In the genomic region with DNA sequence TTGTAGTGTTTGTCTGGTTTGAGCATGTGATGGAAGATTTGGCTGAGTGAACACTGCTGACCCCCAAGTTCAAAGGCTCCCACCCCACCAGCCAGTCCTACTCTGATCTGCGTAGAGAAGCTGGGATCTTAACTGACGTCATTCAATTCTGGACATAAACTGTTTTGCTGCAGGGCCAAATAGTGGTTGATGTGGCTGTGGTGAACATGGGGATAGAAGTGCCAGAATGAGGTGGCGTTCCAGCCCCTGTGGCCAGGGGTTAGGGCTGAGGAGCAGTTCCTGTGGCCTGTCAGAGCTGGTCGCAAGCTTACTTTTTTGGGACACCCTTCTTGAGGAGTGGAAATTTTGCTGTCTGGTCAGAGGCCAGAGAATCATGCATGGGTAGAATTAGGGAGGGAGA, we compare ENCODE assay signal across 1 cellular context.
TF ChIP-seq lines count a peak whose summit lies in the region.

No MANE protein-coding gene starts in this region.

TF ChIP-seq in H1, 55 proteins besides CTCF, POLR2A, EP300 and RAD21:
- TF ChIP-seq GABPA (IDR thresholded peaks at IDR 0.05; ENCODE audit: borderline replicate concordance, insufficient read depth, low read length): no peak
- TF ChIP-seq TBP (IDR thresholded peaks at IDR 0.05; ENCODE audit: low read depth, low read length): no peak
- no peak for TF ChIP-seq NRF1 (IDR thresholded peaks at IDR 0.05; ENCODE audit: low read depth, low read length)
- TF ChIP-seq SIRT6 (IDR thresholded peaks at IDR 0.05; ENCODE audit: low read length): no peak
- TF ChIP-seq KDM5A (IDR thresholded peaks at IDR 0.05; ENCODE audit: low read length): no peak
- no peak for TF ChIP-seq PHF8 (conservative IDR thresholded peaks at IDR 0.05; ENCODE audit: low read depth, low read length)
- TF ChIP-seq SIN3A (conservative IDR thresholded peaks at IDR 0.05 in 1 of 2, IDR thresholded peaks at IDR 0.05 in 1 of 2; ENCODE audit: low read depth in 1 of 2, low read length in 2 of 2): no peak
- no peak for TF ChIP-seq RXRA (IDR thresholded peaks at IDR 0.05; ENCODE audit: insufficient read depth, low read depth, low read length)
- TF ChIP-seq KDM4A (IDR thresholded peaks at IDR 0.05; ENCODE audit: low read depth, low read length, severe bottlenecking): no peak
- TF ChIP-seq SIX5 (IDR thresholded peaks at IDR 0.05; ENCODE audit: low read depth, low read length): no peak
- TF ChIP-seq, protein P1, sequence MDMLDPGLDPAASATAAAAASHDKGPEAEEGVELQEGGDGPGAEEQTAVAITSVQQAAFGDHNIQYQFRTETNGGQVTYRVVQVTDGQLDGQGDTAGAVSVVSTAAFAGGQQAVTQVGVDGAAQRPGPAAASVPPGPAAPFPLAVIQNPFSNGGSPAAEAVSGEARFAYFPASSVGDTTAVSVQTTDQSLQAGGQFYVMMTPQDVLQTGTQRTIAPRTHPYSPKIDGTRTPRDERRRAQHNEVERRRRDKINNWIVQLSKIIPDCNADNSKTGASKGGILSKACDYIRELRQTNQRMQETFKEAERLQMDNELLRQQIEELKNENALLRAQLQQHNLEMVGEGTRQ (IDR thresholded peaks at IDR 0.05; ENCODE audit: low read length): no peak
- TF ChIP-seq NANOG (IDR thresholded peaks at IDR 0.05; ENCODE audit: insufficient read depth, low read depth, low read length, poor library complexity, severe bottlenecking): no peak
- TF ChIP-seq, protein P2, sequence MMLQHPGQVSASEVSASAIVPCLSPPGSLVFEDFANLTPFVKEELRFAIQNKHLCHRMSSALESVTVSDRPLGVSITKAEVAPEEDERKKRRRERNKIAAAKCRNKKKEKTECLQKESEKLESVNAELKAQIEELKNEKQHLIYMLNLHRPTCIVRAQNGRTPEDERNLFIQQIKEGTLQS (IDR thresholded peaks at IDR 0.05; ENCODE audit: insufficient read depth, low read depth, low read length): no peak
- no peak for TF ChIP-seq GTF2F1 (IDR thresholded peaks at IDR 0.05; ENCODE audit: borderline replicate concordance, low read depth, low read length)
- no peak for TF ChIP-seq CHD1 (IDR thresholded peaks at IDR 0.05; ENCODE audit: low read depth, low read length)
TF ChIP-seq in H1: peak in this region for 0.
